26 cellular contexts compared by ENCODE assay signal in the genomic region with DNA sequence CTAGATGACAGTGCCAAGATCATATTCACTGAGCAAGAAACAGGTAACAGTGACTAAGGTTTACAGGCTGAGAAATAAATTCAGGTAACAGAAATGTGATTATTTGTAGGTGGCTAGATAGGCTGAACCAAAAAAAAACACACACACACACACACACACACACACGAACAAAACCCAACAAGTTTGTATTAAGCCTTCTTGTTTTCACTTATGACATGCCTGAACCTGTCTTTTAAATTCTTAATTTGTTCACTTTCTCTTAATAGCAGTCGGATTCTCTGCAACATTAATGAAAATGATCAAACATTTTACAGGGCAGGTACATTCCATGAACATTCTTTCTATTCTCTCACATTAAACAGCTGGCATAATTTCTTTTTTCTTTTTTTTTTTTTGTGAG. TPM values are rescaled to one million over a fixed set of nuclear protein-coding genes. Genes with fewer than 3 reads are reported as not detected.
A peak's percentile ranks its signal among the peaks of the same experiment; 100 is the strongest.
DNase-seq lines count a peak whose midpoint lies in the region; ATAC-seq, FAIRE-seq and TF ChIP-seq lines count a peak whose summit lies in the region.
"Had no signal": no experiment of that assay in that cellular context is flagged by ENCODE, and none has a peak within 500 bp of the region (broad histone marks: within the 10 kb centered on the region; RNA-seq: fewer than 3 reads in every experiment).

No MANE protein-coding gene starts in this region.

- H4K20me1 ChIP-seq in GM12878 (ENCODE audit: control insufficient read depth, insufficient read depth) (no peaks in the 10 kb centered on the region), endothelial cell of umbilical vein (replicated peaks; ENCODE audit: control insufficient read depth, extremely low read depth, insufficient read depth, low read length) (no peaks in the 10 kb centered on the region)
- H4K20me1 ChIP-seq: BLaER1 treated with 17β-estradiol and CSF1 and Interleukin-3, amounts not matched to agents 10 nM and 100 nM had no signal

- no peaks in the 10 kb centered on the region for H3K9me3 Mint-ChIP-seq in mesothelial cell of epicardium
- H3K9me3 Mint-ChIP-seq: CD4-positive, alpha-beta T cell; CD8-positive, alpha-beta memory T cell had no signal

- H3K4me3 Mint-ChIP-seq in mesothelial cell of epicardium = no peak overlapping the region
- H3K4me3 Mint-ChIP-seq: CD14-positive monocyte; CD4-positive, alpha-beta T cell; CD8-positive, alpha-beta memory T cell had no signal

- DNase-seq in GM18507 (ENCODE audit: extremely low spot score, insufficient read length, low read depth) (no peak), GM12878 (ENCODE audit: low read depth, low spot score) (no peak), endothelial cell of umbilical vein (ENCODE audit: low read depth, low spot score) (no peak), mesothelial cell of epicardium (ENCODE audit: low spot score in 2 of 2, unreplicated experiment in 2 of 2) (no peak), ecto neural progenitor cell (ENCODE audit: low spot score) (no peak), DMS 273 (lab: John Stamatoyannopoulos, UW; ENCODE audit: unreplicated experiment) (no peak), spleen (no peak)
- DNase-seq: 8988T; ACHN; AML-193; BE2C; CD4-positive, alpha-beta T cell; CD8-positive, alpha-beta memory T cell; DMS53; DMS79 treated with DMSO at 0.1 percent for 48 hours; GF-D8; GM23248; H7; HCEC 1CT had no signal

- H3K27me3 Mint-ChIP-seq in mesothelial cell of epicardium (ENCODE audit: low read depth) = no peaks in the 10 kb centered on the region
- H3K27me3 Mint-ChIP-seq: CD4-positive, alpha-beta T cell had no signal

- dilution Hi-C loops in endothelial cell of umbilical vein (cut with MboI; ENCODE audit: extremely low pct_ligation_motif_present, low sequenced_read_pairs) = no loop called here

- H3K4me3 ChIP-seq in GM12878 (no peak overlapping the region), endothelial cell of umbilical vein (replicated peaks in 1 of 3; ENCODE audit: insufficient read depth in 1 of 3, low read depth in 1 of 3, low read length in 3 of 3) (no peak overlapping the region), spleen (no peak overlapping the region)
- H3K4me3 ChIP-seq: A549; BLaER1 treated with 17β-estradiol and CSF1 and Interleukin-3, amounts not matched to agents 10 nM and 100 nM; GM23248 had no signal

- H3K36me3 ChIP-seq in GM12878 (ENCODE audit: control insufficient read depth in 2 of 2, insufficient read depth in 2 of 2, low read length in 1 of 2) = no peaks in the 10 kb centered on the region
- H3K36me3 ChIP-seq in endothelial cell of umbilical vein (ENCODE audit: control insufficient read depth in 2 of 2, extremely low read depth in 1 of 2, insufficient read depth in 2 of 2, low read length in 2 of 2) = no peaks in the 10 kb centered on the region
- peaks cover 0 to 13% (median 0%) of the 10 kb centered on the region in 6 donors for H3K36me3 ChIP-seq in spleen
- H3K36me3 ChIP-seq: BE2C had no signal

- no peaks in the 10 kb centered on the region for H3K4me1 ChIP-seq in GM12878 (ENCODE audit: control insufficient read depth, insufficient read depth, low read length)
- no peaks in the 10 kb centered on the region for H3K4me1 ChIP-seq in endothelial cell of umbilical vein (ENCODE audit: control insufficient read depth, extremely low read depth, insufficient read depth, low read length)
- H3K4me1 ChIP-seq in spleen = no peaks in the 10 kb centered on the region
- H3K4me1 ChIP-seq: A549, BE2C had no signal

- ATAC-seq in GM12878 = no peak
- ATAC-seq: A549 had no signal

- H3K36me3 Mint-ChIP-seq in mesothelial cell of epicardium = peaks cover 1% of the 10 kb centered on the region
- H3K36me3 Mint-ChIP-seq: CD8-positive, alpha-beta memory T cell had no signal

- in situ Hi-C loops in GM12878 (cut with MboI) = no loop called here

- POLR2A ChIA-PET in GM12878 (lab: Charles Lee) (no interaction called here), endothelial cell of umbilical vein (lab: Charles Lee) (no interaction called here)

- H3K27ac Mint-ChIP-seq in mesothelial cell of epicardium = peak overlapping the region; percentile 82
- H3K27ac Mint-ChIP-seq: CD4-positive, alpha-beta T cell; CD8-positive, alpha-beta memory T cell had no signal

- no peaks in the 10 kb centered on the region for H3K9me3 ChIP-seq in GM12878 (replicated peaks; ENCODE audit: control insufficient read depth, insufficient read depth, low read length)
- H3K9me3 ChIP-seq in endothelial cell of umbilical vein (replicated peaks; ENCODE audit: control insufficient read depth, insufficient read depth, low read length) = no peaks in the 10 kb centered on the region
- H3K9me3 ChIP-seq in spleen = no peaks in the 10 kb centered on the region
- H3K9me3 ChIP-seq: A549; BE2C; BLaER1 treated with 17β-estradiol and CSF1 and Interleukin-3, amounts not matched to agents 10 nM and 100 nM had no signal

- no peak overlapping the region for H3K27ac ChIP-seq in GM12878 (ENCODE audit: control insufficient read depth, insufficient read depth)
- no peak overlapping the region for H3K27ac ChIP-seq in endothelial cell of umbilical vein (ENCODE audit: insufficient read depth, low read depth, low read length)
- H3K27ac ChIP-seq in spleen = no peak overlapping the region
- H3K27ac ChIP-seq: A549; BLaER1 treated with 17β-estradiol and CSF1 and Interleukin-3, amounts not matched to agents 10 nM and 100 nM; GM23248 had no signal

- no peaks in the 10 kb centered on the region for H3K9me1 ChIP-seq in endothelial cell of umbilical vein (replicated peaks; ENCODE audit: control insufficient read depth, extremely low read depth, insufficient read depth, low read length)

- BruUV-seq in GM12878 (replicated peaks; lab: Mats Ljungman, UMichigan) (no TSS peak), endothelial cell of umbilical vein (replicated peaks; lab: Mats Ljungman, UMichigan) (no TSS peak)

- intact Hi-C loops in GM12878 (cut with micrococcal nuclease; ENCODE audit: unreplicated experiment) (no loop called here), endothelial cell of umbilical vein (cut with micrococcal nuclease) (no loop called here), spleen (cut with DNase I; ENCODE audit: low total_unique reads) (no loop called here)

- SMC1A ChIA-PET in GM12878 (lab: Charles Lee; ENCODE audit: uncharacterized antibody, unreplicated experiment) = no interaction called here

- H3K4me1 Mint-ChIP-seq in mesothelial cell of epicardium = peaks cover 38% of the 10 kb centered on the region
- H3K4me1 Mint-ChIP-seq: CD14-positive monocyte; CD8-positive, alpha-beta memory T cell had no signal

- no peak overlapping the region for H2AFZ ChIP-seq in GM12878 (ENCODE audit: control insufficient read depth, low read depth, low read length)
- no peak overlapping the region for H2AFZ ChIP-seq in endothelial cell of umbilical vein (ENCODE audit: low read depth, low read length)
- H2AFZ ChIP-seq: GM23248 had no signal

- no peak for TF ChIP-seq RAD21 in GM12878 (IDR thresholded peaks at IDR 0.05; ENCODE audit: insufficient read depth, low read depth, low read length)

- H3K27me3 ChIP-seq in GM12878 (replicated peaks in 1 of 2; ENCODE audit: control insufficient read depth in 2 of 2, insufficient read depth in 2 of 2, low read length in 1 of 2) (no peaks in the 10 kb centered on the region), endothelial cell of umbilical vein (ENCODE audit: control insufficient read depth in 2 of 2, insufficient read depth in 2 of 2, low read length in 2 of 2) (no peaks in the 10 kb centered on the region), spleen (replicated peaks in 1 of 7) (no peaks in the 10 kb centered on the region)
- H3K27me3 ChIP-seq: BE2C; BLaER1 treated with 17β-estradiol and CSF1 and Interleukin-3, amounts not matched to agents 10 nM and 100 nM had no signal

- CTCF ChIA-PET in GM12878 (lab: Yijun Ruan, JAX) = no interaction called here
- CTCF ChIA-PET in endothelial cell of umbilical vein (lab: Charles Lee) = no interaction called here

- H3K4me2 ChIP-seq in GM12878 (ENCODE audit: control insufficient read depth, insufficient read depth) (no peak overlapping the region), endothelial cell of umbilical vein (ENCODE audit: insufficient read depth, low read length) (no peak overlapping the region)
- H3K4me2 ChIP-seq: A549; BLaER1 treated with 17β-estradiol and CSF1 and Interleukin-3, amounts not matched to agents 10 nM and 100 nM had no signal

- TF ChIP-seq POLR2A in GM12878 (IDR thresholded peaks at IDR 0.05; ENCODE audit: low read depth, low read length) (no peak), endothelial cell of umbilical vein (IDR thresholded peaks at IDR 0.05; ENCODE audit: low read depth, low read length) (no peak), spleen (IDR thresholded peaks at IDR 0.05) (no peak)

- H3K79me2 ChIP-seq in GM12878 (ENCODE audit: control insufficient read depth, insufficient read depth, low read length) (no peaks in the 10 kb centered on the region), endothelial cell of umbilical vein (ENCODE audit: control insufficient read depth, insufficient read depth, low read length) (no peaks in the 10 kb centered on the region)

- TF ChIP-seq CTCF in GM12878 (IDR thresholded peaks at IDR 0.05 in 2 of 3, conservative IDR thresholded peaks at IDR 0.05 in 1 of 3; ENCODE audit: control insufficient read depth in 2 of 3, extremely low read depth in 1 of 3, insufficient read depth in 1 of 3, low read depth in 3 of 3, low read length in 3 of 3) (no peak), endothelial cell of umbilical vein (IDR thresholded peaks at IDR 0.05; ENCODE audit: extremely low read depth in 1 of 2, insufficient read depth in 1 of 2, low read depth in 1 of 2, low read length in 2 of 2) (no peak), mesothelial cell of epicardium (IDR thresholded peaks at IDR 0.05; ENCODE audit: unreplicated experiment) (no peak), spleen (IDR thresholded peaks at IDR 0.05 in 8 of 11, conservative IDR thresholded peaks at IDR 0.05 in 3 of 11) (no peak)

- no peak overlapping the region for H3K9ac ChIP-seq in GM12878 (ENCODE audit: control insufficient read depth, insufficient read depth, low read length)
- H3K9ac ChIP-seq in endothelial cell of umbilical vein (replicated peaks; ENCODE audit: extremely low read depth, insufficient read depth, low read length) = no peak overlapping the region
- H3K9ac ChIP-seq: BLaER1 treated with 17β-estradiol and CSF1 and Interleukin-3, amounts not matched to agents 10 nM and 100 nM; GM23248 had no signal

- TF ChIP-seq EP300 in GM12878 (IDR thresholded peaks at IDR 0.05; ENCODE audit: borderline replicate concordance in 1 of 2, control insufficient read depth in 1 of 2, low read depth in 2 of 2, low read length in 2 of 2) = no peak

- WGBS in GM12878 (ENCODE audit: insufficient coverage, insufficient replicate concordance, low lambda C conversion rate, missing lambda C conversion rate) = 26% methylated on average over 2 of the region's 2 CpGs
- WGBS in spleen, 5 donors = 83 to 93% (median 89%) methylated on average over 2 of the region's 2 CpGs

- FAIRE-seq in GM18507 (lab: Jason Lieb, UNC) (peak; percentile 46), GM12878 (lab: Jason Lieb, UNC) (peak; percentile 90), endothelial cell of umbilical vein (lab: Jason Lieb, UNC) (peak; percentile 21)
- FAIRE-seq: D721Med, GM12892, GM19239, H1 had no signal

- RAD21 ChIA-PET in GM12878 (lab: Charles Lee; ENCODE audit: unreplicated experiment) = no interaction called here

RNA-seq across cellular contexts. Expression of gene KIDINS220, which starts 18.8 kb away (rescaled TPM):
- 189 and 198 TPM in 2 replicates for total RNA-seq in GM12878 (2013; cell fraction: nucleolus; rRNA removed)
- total RNA-seq in GM12878 (2014; rRNA removed) (23.3 and 23.5 TPM in 2 replicates), GM12878 (2014; rRNA removed; fragmentation: Illumina TruSeq; extraction: Trizol) (21.5 and 22.1 TPM in 2 replicates), GM12878 (2021) (16.6 and 18.0 TPM in 2 replicates), endothelial cell of umbilical vein (41.3 and 43.6 TPM in 2 replicates), mesothelial cell of epicardium (102 to 109 TPM (median 105 TPM) in 3 replicates), spleen (10 to 100 TPM; 48.3 to 84.1 (median 66.0) TPM)
- polyA plus RNA-seq in GM12878 (2011; ENCODE audit: low read depth) = 8.8 TPM
- polyA plus RNA-seq in GM12878 (2011; rRNA removed) (31.2 and 43.0 TPM in 2 replicates), GM12878 (2014; fragmentation: Illumina TruSeq; extraction: Trizol) (17.1 and 19.7 TPM in 2 replicates), GM12878 (2014; fragmentation: Nextera tagmentation; extraction: Ambion mirVana) (1 to 10 TPM; 6.0 to 8.0 TPM), GM12878 (2014; rRNA removed) (11.9 and 15.4 TPM in 2 replicates), GM12878 (2016; fragmentation: Nextera tagmentation; extraction: Ambion mirVana) (10 to 100 TPM; 10.9 to 15.4 TPM), endothelial cell of umbilical vein (33.9 and 44.9 TPM in 2 replicates), spleen (1 to 10 TPM; 6.0 to 7.4 (median 6.8) TPM)
- 20.8 and 30.2 TPM in 2 replicates for polyA plus RNA-seq in GM12878 (2011; cell fraction: cytosol; rRNA removed)
- polyA plus RNA-seq in GM12878 (2011; cell fraction: nucleus; rRNA removed) = 42.0 and 45.2 TPM in 2 replicates
- 10.9 and 11.9 TPM in 2 replicates for polyA plus RNA-seq in GM12878 (2012)
- 68.3 and 84.8 TPM in 2 replicates for polyA minus RNA-seq in GM12878 (2011; rRNA and poly(A)+ RNA removed)
- 15.7 and 16.0 TPM in 2 replicates for polyA minus RNA-seq in GM12878 (2011; cell fraction: cytosol; rRNA and poly(A)+ RNA removed)
- 64.1 and 79.2 TPM in 2 replicates for polyA minus RNA-seq in GM12878 (2011; cell fraction: nucleus; rRNA and poly(A)+ RNA removed)
- polyA plus RNA-seq in endothelial cell of umbilical vein (2011; cell fraction: cytosol; rRNA removed) = 15.6 and 16.2 TPM in 2 replicates
- polyA plus RNA-seq in endothelial cell of umbilical vein (2011; cell fraction: nucleus; rRNA removed) = 68.0 and 77.2 TPM in 2 replicates
- polyA plus RNA-seq in endothelial cell of umbilical vein (2012) = 30.4 and 33.1 TPM in 2 replicates
- 127 and 147 TPM in 2 replicates for polyA minus RNA-seq in endothelial cell of umbilical vein
- polyA minus RNA-seq in endothelial cell of umbilical vein (2011; cell fraction: cytosol; rRNA and poly(A)+ RNA removed) = 20.4 TPM
- 119 and 146 TPM in 2 replicates for polyA minus RNA-seq in endothelial cell of umbilical vein (2011; cell fraction: nucleus; rRNA and poly(A)+ RNA removed)
